1 cellular context compared by ENCODE assay signal in genomic region chr6:29679962-29680361, GRCh38.
TF ChIP-seq lines count a peak whose summit lies in the region.

No MANE protein-coding gene starts in this region.

TF ChIP-seq in K562, 482 proteins besides CTCF, POLR2A, EP300 and RAD21:
- TF ChIP-seq E2F6 (IDR thresholded peaks at IDR 0.05; ENCODE audit: borderline replicate concordance in 1 of 2, extremely low read depth in 1 of 2, insufficient read depth in 1 of 2, insufficient read length in 1 of 2, low read depth in 1 of 2, low read length in 1 of 2, poor library complexity in 1 of 2, severe bottlenecking in 1 of 2): peak in 1 of 2 experiments; percentile 10
- no peak for TF ChIP-seq ZBTB9 (CRISPR knock-in tag; IDR thresholded peaks at IDR 0.05)
